22 cellular contexts compared by ENCODE assay signal in the genomic region with DNA sequence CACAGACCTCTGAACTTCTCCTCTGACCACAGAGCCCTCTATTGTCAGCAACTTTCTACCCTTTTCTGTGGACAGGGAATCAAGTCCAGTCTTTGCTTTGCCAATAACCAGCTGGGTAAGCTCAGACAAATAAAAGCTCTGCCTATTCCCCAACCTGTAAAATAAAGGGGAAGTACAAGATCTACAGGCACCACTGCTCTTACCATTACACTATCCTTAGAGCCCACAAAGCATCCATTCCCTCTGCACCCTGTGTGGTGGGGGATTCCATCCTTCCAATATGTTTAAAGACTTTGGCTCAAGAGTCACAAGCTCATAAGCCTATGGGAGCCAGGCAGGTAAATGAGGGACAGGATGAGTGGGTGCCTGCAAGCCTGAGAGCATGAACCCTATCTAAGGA.
DNase-seq lines count a peak whose midpoint lies in the region; ATAC-seq, FAIRE-seq and TF ChIP-seq lines count a peak whose summit lies in the region.
"Had no signal": no experiment of that assay in that cellular context is flagged by ENCODE, and none has a peak within 500 bp of the region (broad histone marks: within the 10 kb centered on the region; RNA-seq: fewer than 3 reads in every experiment).

No MANE protein-coding gene starts in this region.

- DNase-seq in left ventricle myocardium inferior, result no peak
- DNase-seq in left ventricle myocardium superior, result no peak
- no peak for DNase-seq in RWPE1 (ENCODE audit: low spot score)
- no peak for DNase-seq in keratinocyte (ENCODE audit: low read depth, low spot score)
- no peak for DNase-seq in thyroid gland
- DNase-seq in aorta, result no peak
- DNase-seq in activated CD8-positive, alpha-beta memory T cell treated with anti-CD3 and anti-CD28 coated beads, Interleukin-2, amount 50 U/mL, for 48 hours, result no peak
- DNase-seq: C1 segment of cervical spinal cord, DND-41, HCEC 1CT, KG1, NCI-H1105 treated with DMSO at 0.1 percent for 48 hours, NCI-H1694 treated with DMSO at 0.1 percent for 48 hours, NCI-H446 treated with DMSO at 0.1 percent for 48 hours, NCI-H774, PC-9, T-cell had no signal

- dilution Hi-C loops in keratinocyte (cut with MboI; ENCODE audit: extremely low pct_ligation_motif_present, low sequenced_read_pairs), result no loop called here

- no peaks in the 10 kb centered on the region for H3K27me3 ChIP-seq in left ventricle myocardium inferior (ENCODE audit: low read depth)
- H3K27me3 ChIP-seq in keratinocyte (ENCODE audit: control insufficient read depth, extremely low read depth, insufficient read depth, low read length), result no peaks in the 10 kb centered on the region
- no peaks in the 10 kb centered on the region for H3K27me3 ChIP-seq in thyroid gland
- H3K27me3 ChIP-seq in aorta (ENCODE audit: control insufficient read depth in 1 of 2, insufficient read depth in 2 of 2, low read length in 1 of 2), result no peaks in the 10 kb centered on the region

- no peaks in the 10 kb centered on the region for H4K20me1 ChIP-seq in keratinocyte (ENCODE audit: control insufficient read depth, extremely low read depth, insufficient read depth, low read length)

- intact Hi-C loops in left ventricle myocardium inferior (cut with micrococcal nuclease) (loop anchor here (10.0 kb wide), 1 partner anchor 88 kb away; the partner anchor contains the start of gene PARD3), left ventricle myocardium superior (cut with micrococcal nuclease) (no loop called here), thyroid gland (cut with DNase I) (no loop called here), aorta (cut with DNase I) (no loop called here)

- H3K9me1 ChIP-seq in keratinocyte (ENCODE audit: control insufficient read depth, extremely low read depth, insufficient read depth, low read length), result peaks cover 4% of the 10 kb centered on the region

- H3K4me3 ChIP-seq in left ventricle myocardium inferior, result no peak overlapping the region
- no peak overlapping the region for H3K4me3 ChIP-seq in keratinocyte (ENCODE audit: control insufficient read depth in 2 of 3, extremely low read depth in 1 of 3, insufficient read depth in 2 of 3, low read depth in 1 of 3, low read length in 3 of 3)
- H3K4me3 ChIP-seq in thyroid gland (replicated peaks in 1 of 3), result no peak overlapping the region
- H3K4me3 ChIP-seq in aorta (ENCODE audit: low read length in 2 of 2), result no peak overlapping the region
- H3K4me3 ChIP-seq: A549, PC-9, SK-N-MC had no signal

- H3K9me3 ChIP-seq in left ventricle myocardium inferior (replicated peaks) (no peaks in the 10 kb centered on the region), keratinocyte (ENCODE audit: control insufficient read depth, low read depth, low read length) (no peaks in the 10 kb centered on the region), thyroid gland (no peaks in the 10 kb centered on the region), aorta (ENCODE audit: control insufficient read depth, low read length) (no peaks in the 10 kb centered on the region)
- H3K9me3 ChIP-seq: A549 had no signal

- peak overlapping the region; percentile 28 for H3K9ac ChIP-seq in keratinocyte (ENCODE audit: control insufficient read depth, extremely low read depth, insufficient read depth, low read length)

- H3K4me2 ChIP-seq in keratinocyte (ENCODE audit: control insufficient read depth, extremely low read depth, insufficient read depth, low read depth, low read length), result no peak overlapping the region
- H3K4me2 ChIP-seq: PC-9 had no signal

- POLR2A ChIA-PET in RWPE1 (lab: Yijun Ruan, JAX; ENCODE audit: low non-redundant PET), result no interaction called here

- no peak for FAIRE-seq in keratinocyte (lab: Jason Lieb, UNC)
- FAIRE-seq: A549, G401.6, GM18507 had no signal

- no peaks in the 10 kb centered on the region for H3K36me3 ChIP-seq in left ventricle myocardium inferior
- no peaks in the 10 kb centered on the region for H3K36me3 ChIP-seq in keratinocyte (ENCODE audit: control insufficient read depth in 2 of 2, extremely low read depth in 1 of 2, insufficient read depth in 2 of 2, low read length in 2 of 2)
- H3K36me3 ChIP-seq in thyroid gland, result no peaks in the 10 kb centered on the region
- H3K36me3 ChIP-seq in aorta (ENCODE audit: control insufficient read depth in 1 of 2, insufficient read depth in 2 of 2, low read length in 1 of 2), result no peaks in the 10 kb centered on the region

- ATAC-seq in left ventricle myocardium superior (no peak), GM19324 (IDR thresholded peaks at IDR 0.05; ENCODE audit: low FRiP score, unreplicated experiment) (no peak), aorta (ENCODE audit: low FRiP score) (no peak)
- ATAC-seq: T-cell had no signal

- H3K27ac ChIP-seq in left ventricle myocardium inferior (replicated peaks), result peak overlapping the region; percentile 48
- H3K27ac ChIP-seq in RWPE1, result peak overlapping the region; percentile 75
- H3K27ac ChIP-seq in keratinocyte (ENCODE audit: control insufficient read depth, insufficient read depth, low read length), result no peak overlapping the region
- H3K27ac ChIP-seq in thyroid gland, result peak overlapping the region in 2 of 3 donors; percentile 69 to 83
- H3K27ac ChIP-seq in aorta (ENCODE audit: low read depth in 1 of 2, low read length in 2 of 2), result no peak overlapping the region
- H3K27ac ChIP-seq: PC-9, SK-N-MC had no signal

- peaks cover 73% of the 10 kb centered on the region for H3K4me1 ChIP-seq in left ventricle myocardium inferior
- H3K4me1 ChIP-seq in keratinocyte (ENCODE audit: control insufficient read depth, extremely low read depth, insufficient read depth, low read length), result peaks cover 51% of the 10 kb centered on the region
- H3K4me1 ChIP-seq in thyroid gland, result peaks cover 33 to 48% of the 10 kb centered on the region in 2 donors
- H3K4me1 ChIP-seq in aorta (ENCODE audit: control insufficient read depth in 1 of 2, insufficient read depth in 2 of 2, low read length in 2 of 2), result no peaks in the 10 kb centered on the region

- H2AFZ ChIP-seq in keratinocyte (ENCODE audit: control insufficient read depth, low read length), result no peak overlapping the region
- H2AFZ ChIP-seq: PC-9 had no signal

- TF ChIP-seq CTCF in left ventricle myocardium inferior (IDR thresholded peaks at IDR 0.05; ENCODE audit: borderline replicate concordance), result no peak
- no peak for TF ChIP-seq CTCF in RWPE1 (conservative IDR thresholded peaks at IDR 0.05; ENCODE audit: low read depth)
- TF ChIP-seq CTCF in keratinocyte (optimal IDR thresholded peaks at IDR 0.05 in 1 of 3, IDR thresholded peaks at IDR 0.05 in 1 of 3, conservative IDR thresholded peaks at IDR 0.05 in 1 of 3; ENCODE audit: extremely low read depth in 1 of 3, insufficient read depth in 2 of 3, low read length in 3 of 3), result no peak
- TF ChIP-seq CTCF in thyroid gland (IDR thresholded peaks at IDR 0.05), result no peak

- H3K79me2 ChIP-seq in keratinocyte (ENCODE audit: control insufficient read depth, insufficient read depth, low read length), result peaks cover 75% of the 10 kb centered on the region

- CTCF ChIA-PET in RWPE1 (lab: Yijun Ruan, JAX), result no interaction called here

- TF ChIP-seq POLR2A in thyroid gland (IDR thresholded peaks at IDR 0.05), result no peak

Comparison
In these comparisons a context has a peak if more than half of its experiments do, and no peak if none do; other contexts are left out.
1. H3K27ac ChIP-seq: peak in left ventricle myocardium inferior (single experiment), RWPE1 (single experiment) and thyroid gland (2 of 3); none in keratinocyte (single experiment) and aorta (0 of 2).